25 cellular contexts compared by ENCODE assay signal in genomic region chr1:44367932-44368331, GRCh38.
"Had no signal": no experiment of that assay in that cellular context is flagged by ENCODE, and none has a peak within 500 bp of the region (broad histone marks: within the 10 kb centered on the region; RNA-seq: fewer than 3 reads in every experiment).

No MANE protein-coding gene starts in this region.

- DNase-seq: left ventricle myocardium inferior; mesendoderm; naive B cell; natural killer cell; nucleus accumbens; pancreas; posterior cingulate gyrus; right cardiac atrium; stimulated activated CD4-positive, alpha-beta T cell treated with anti-CD3 and anti-CD28 coated beads, Interleukin-12 subunit alpha, Interleukin-12 subunit beta, amount 100 ng/mL, for 4 hours; stimulated activated CD4-positive, alpha-beta T cell treated with anti-CD3 and anti-CD28 coated beads, Interleukin-15, amount 100 ng/mL, for 24 hours; stimulated activated CD4-positive, alpha-beta T cell treated with anti-CD3 and anti-CD28 coated beads, Interleukin-2, amount 100 ng/mL, for 24 hours; stimulated activated CD4-positive, alpha-beta T cell treated with anti-CD3 and anti-CD28 coated beads, Interleukin-4, amount 100 ng/mL, for 1 hour; stimulated activated naive CD4-positive, alpha-beta T cell; tibial artery; trophoblast cell; uterus had no signal

- H3K4me1 Mint-ChIP-seq: mesothelial cell of epicardium, naive B cell, natural killer cell had no signal

- H3K36me3 ChIP-seq: left ventricle myocardium inferior, pancreas, prostate gland, suprapubic skin, thoracic aorta, tibial artery, uterus had no signal

- H3K27me3 Mint-ChIP-seq: stimulated activated naive CD8-positive, alpha-beta T cell treated with anti-CD3 and anti-CD28 coated beads, Interleukin-15, Interleukin-2, amounts not matched to agents 100 ng/mL and 50 ng/mL, for 24 hours had no signal

- H3K27ac ChIP-seq: left ventricle myocardium inferior, pancreas, prostate gland, skin epidermis, suprapubic skin, thoracic aorta, tibial artery, uterus had no signal

- H3K36me3 Mint-ChIP-seq: mesothelial cell of epicardium, naive B cell, natural killer cell had no signal

- H3K9me3 Mint-ChIP-seq: mesothelial cell of epicardium; naive B cell; natural killer cell; nephron progenitor cell; stimulated activated naive CD8-positive, alpha-beta T cell treated with anti-CD3 and anti-CD28 coated beads, Interleukin-15, Interleukin-2, amounts not matched to agents 100 ng/mL and 50 ng/mL, for 24 hours had no signal

- H3K27ac Mint-ChIP-seq: mesothelial cell of epicardium; natural killer cell; stimulated activated naive CD8-positive, alpha-beta T cell treated with anti-CD3 and anti-CD28 coated beads, Interleukin-15, Interleukin-2, amounts not matched to agents 100 ng/mL and 50 ng/mL, for 24 hours had no signal

- H3K4me3 Mint-ChIP-seq: mesothelial cell of epicardium; naive B cell; natural killer cell; stimulated activated naive CD8-positive, alpha-beta T cell treated with anti-CD3 and anti-CD28 coated beads, Interleukin-15, Interleukin-2, amounts not matched to agents 100 ng/mL and 50 ng/mL, for 24 hours had no signal

- H3K4me1 ChIP-seq: left ventricle myocardium inferior, pancreas, prostate gland, suprapubic skin, tibial artery, uterus had no signal

- H3K9me3 ChIP-seq: left ventricle myocardium inferior, pancreas, prostate gland, suprapubic skin, thoracic aorta, tibial artery, uterus had no signal

- ATAC-seq: natural killer cell, pancreas, right cardiac atrium, sciatic nerve had no signal

- H3K4me3 ChIP-seq: left ventricle myocardium inferior, lung, pancreas, prostate gland, skin epidermis, suprapubic skin, thoracic aorta, tibial artery, uterus had no signal
